In the genomic region with DNA sequence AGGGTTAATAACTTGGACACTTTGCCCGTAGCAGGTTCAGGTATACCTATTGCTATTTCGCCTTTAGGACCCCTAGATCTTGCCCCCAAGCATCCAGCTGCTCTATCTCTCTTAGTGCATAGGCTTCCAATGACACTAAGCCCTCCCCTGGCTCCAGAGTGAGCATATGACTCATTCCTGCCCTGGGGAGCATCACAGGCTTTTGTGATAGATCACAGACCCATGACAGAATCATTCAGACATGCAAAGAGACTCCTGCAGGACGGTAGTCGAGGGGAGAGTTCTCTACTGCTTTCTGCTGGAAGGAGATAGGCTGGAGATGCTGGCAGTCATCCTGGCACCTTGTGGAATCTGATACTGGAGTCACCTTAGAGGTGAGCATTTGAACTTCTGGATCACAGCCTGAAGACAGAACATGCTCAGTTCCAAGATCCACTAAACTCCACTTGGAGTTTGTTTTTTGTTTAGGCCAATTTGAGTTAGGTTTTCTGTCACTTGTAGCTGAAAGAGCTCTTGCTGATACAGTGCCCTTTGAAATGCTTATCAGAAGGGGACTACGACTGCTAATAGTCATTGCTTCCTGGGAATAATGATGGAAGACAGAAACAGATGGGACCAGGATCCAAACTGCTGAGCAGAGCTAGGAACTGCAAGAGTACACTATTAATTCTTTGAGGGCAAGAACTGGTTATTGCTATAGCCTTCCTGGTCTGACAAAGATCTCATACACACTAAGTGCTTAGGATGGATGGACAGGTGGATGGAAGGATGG, we compare ENCODE assay signal across 8 cellular contexts. TPM values are rescaled to one million over a fixed set of nuclear protein-coding genes. Genes with fewer than 3 reads are reported as not detected.
DNase-seq lines count a peak whose midpoint lies in the region; ATAC-seq and TF ChIP-seq lines count a peak whose summit lies in the region.

No MANE protein-coding gene starts in this region.

- H3K36me3 ChIP-seq in GM23338 (ENCODE audit: insufficient read depth) (no peaks in the 10 kb centered on the region), Karpas-422 (ENCODE audit: insufficient read depth, low read length) (no peaks in the 10 kb centered on the region)

- H3K27me3 Mint-ChIP-seq in GM23338 (ENCODE audit: insufficient read depth, low read depth, poor library complexity) = no peaks in the 10 kb centered on the region

- no peaks in the 10 kb centered on the region for H3K27me3 ChIP-seq in GM23338 (ENCODE audit: insufficient read depth)
- no peaks in the 10 kb centered on the region for H3K27me3 ChIP-seq in Karpas-422 (ENCODE audit: low read length)

- H3K9me3 Mint-ChIP-seq in GM23338 = no peaks in the 10 kb centered on the region; the same call in 2 of the 3 replicates

- H3K4me2 ChIP-seq in GM23338 (peak overlapping the region; percentile 30), Karpas-422 (ENCODE audit: low read depth, low read length, poor library complexity, severe bottlenecking) (peak overlapping the region; percentile 33)

- H3F3A ChIP-seq in GM23338 (replicated peaks; ENCODE audit: low read depth) = no peaks in the 10 kb centered on the region

- H3K9me2 ChIP-seq in GM23338 (ENCODE audit: insufficient read depth) (no peaks in the 10 kb centered on the region), Karpas-422 (replicated peaks; ENCODE audit: insufficient read depth, low read length) (no peaks in the 10 kb centered on the region)

- no peaks in the 10 kb centered on the region for H4K20me1 ChIP-seq in GM23338 (replicated peaks; ENCODE audit: insufficient read depth)
- H4K20me1 ChIP-seq in Karpas-422 (ENCODE audit: insufficient read depth, low read depth, low read length) = peaks cover 18% of the 10 kb centered on the region

- ATAC-seq in GM23338 = peak; percentile 99
- ATAC-seq in sciatic nerve = peak; percentile 85

- intact Hi-C loops in head of caudate nucleus (cut with DNase I) = no loop called here
- intact Hi-C loops in sciatic nerve (cut with DNase I) = no loop called here

- no peaks in the 10 kb centered on the region; the same call in 2 of the 3 replicates for H3K36me3 Mint-ChIP-seq in GM23338 (ENCODE audit: low read depth)

- no peak for TF ChIP-seq CTCF in GM23338 (conservative IDR thresholded peaks at IDR 0.05; ENCODE audit: low read depth in 2 of 2)

- H2AFZ ChIP-seq in GM23338 (no peak overlapping the region), Karpas-422 (ENCODE audit: low read length) (no peak overlapping the region)

- H3K9ac ChIP-seq in Karpas-422 (ENCODE audit: low read length) = no peak overlapping the region

- no peaks in the 10 kb centered on the region for H3K79me2 ChIP-seq in GM23338 (replicated peaks; ENCODE audit: insufficient read depth)
- H3K79me2 ChIP-seq in Karpas-422 (ENCODE audit: low read length) = no peaks in the 10 kb centered on the region

- no peak overlapping the region for H3K27ac ChIP-seq in GM23338 (ENCODE audit: low read depth)
- no peak overlapping the region for H3K27ac ChIP-seq in Karpas-422 (ENCODE audit: low read length)

- H3K4me1 ChIP-seq in GM23338 (ENCODE audit: insufficient read depth) = peaks cover 13% of the 10 kb centered on the region; the same call in 1 of the 2 replicates
- peaks cover 32% of the 10 kb centered on the region for H3K4me1 ChIP-seq in Karpas-422 (ENCODE audit: low read length)

- no peak overlapping the region; the same call in 1 of the 2 replicates for H3K27ac Mint-ChIP-seq in GM23338

- peak overlapping the region; percentile 30; the same call in 2 of the 3 replicates for H3K4me3 Mint-ChIP-seq in GM23338

- H3K4me3 ChIP-seq in GM23338 = no peak overlapping the region
- H3K4me3 ChIP-seq in Karpas-422 (ENCODE audit: low read length) = no peak overlapping the region

- DNase-seq in NCI-H2227 (lab: John Stamatoyannopoulos, UW; ENCODE audit: unreplicated experiment) (peak; percentile 10), NCI-H2227 treated with DMSO at 0.1 percent for 48 hours (lab: John Stamatoyannopoulos, UW) (no peak), GM23338 (ENCODE audit: low spot score) (peak; percentile 83), Karpas-422 (peak; percentile 74), head of caudate nucleus (peak in 25 of 42 donors; percentile 19 to 77 (median 45)), sciatic nerve (ENCODE audit: low spot score) (no peak), NOMO-1 (lab: John Stamatoyannopoulos, UW; ENCODE audit: unreplicated experiment in 2 of 2) (no peak)
- peak; percentile 45 to 48 for DNase-seq in activated CD4-positive, alpha-beta T cell treated with anti-CD3 and anti-CD28 coated beads, Interleukin-2, amount 50 U/mL, for 4 hours

- H3K9me3 ChIP-seq in Karpas-422 (ENCODE audit: low read length) = no peaks in the 10 kb centered on the region

- peaks cover 35% of the 10 kb centered on the region for H3K4me1 Mint-ChIP-seq in GM23338

TF ChIP-seq in GM23338, 12 proteins besides CTCF, POLR2A, EP300 and RAD21 (continues in another document):
- no peak for TF ChIP-seq JUNB (IDR thresholded peaks at IDR 0.05; ENCODE audit: unreplicated experiment)
- no peak for TF ChIP-seq ZNF331 (CRISPR knock-in tag; IDR thresholded peaks at IDR 0.05; ENCODE audit: low read depth)
- TF ChIP-seq ZNF114 (CRISPR knock-in tag; IDR thresholded peaks at IDR 0.05) = no peak
- TF ChIP-seq CREB1 (CRISPR knock-in tag; IDR thresholded peaks at IDR 0.05; ENCODE audit: low read depth) = peak; percentile 37; the same call in 1 of the 2 replicates
- no peak for TF ChIP-seq STAT1 (IDR thresholded peaks at IDR 0.05; ENCODE audit: unreplicated experiment)
- TF ChIP-seq, protein P1, sequence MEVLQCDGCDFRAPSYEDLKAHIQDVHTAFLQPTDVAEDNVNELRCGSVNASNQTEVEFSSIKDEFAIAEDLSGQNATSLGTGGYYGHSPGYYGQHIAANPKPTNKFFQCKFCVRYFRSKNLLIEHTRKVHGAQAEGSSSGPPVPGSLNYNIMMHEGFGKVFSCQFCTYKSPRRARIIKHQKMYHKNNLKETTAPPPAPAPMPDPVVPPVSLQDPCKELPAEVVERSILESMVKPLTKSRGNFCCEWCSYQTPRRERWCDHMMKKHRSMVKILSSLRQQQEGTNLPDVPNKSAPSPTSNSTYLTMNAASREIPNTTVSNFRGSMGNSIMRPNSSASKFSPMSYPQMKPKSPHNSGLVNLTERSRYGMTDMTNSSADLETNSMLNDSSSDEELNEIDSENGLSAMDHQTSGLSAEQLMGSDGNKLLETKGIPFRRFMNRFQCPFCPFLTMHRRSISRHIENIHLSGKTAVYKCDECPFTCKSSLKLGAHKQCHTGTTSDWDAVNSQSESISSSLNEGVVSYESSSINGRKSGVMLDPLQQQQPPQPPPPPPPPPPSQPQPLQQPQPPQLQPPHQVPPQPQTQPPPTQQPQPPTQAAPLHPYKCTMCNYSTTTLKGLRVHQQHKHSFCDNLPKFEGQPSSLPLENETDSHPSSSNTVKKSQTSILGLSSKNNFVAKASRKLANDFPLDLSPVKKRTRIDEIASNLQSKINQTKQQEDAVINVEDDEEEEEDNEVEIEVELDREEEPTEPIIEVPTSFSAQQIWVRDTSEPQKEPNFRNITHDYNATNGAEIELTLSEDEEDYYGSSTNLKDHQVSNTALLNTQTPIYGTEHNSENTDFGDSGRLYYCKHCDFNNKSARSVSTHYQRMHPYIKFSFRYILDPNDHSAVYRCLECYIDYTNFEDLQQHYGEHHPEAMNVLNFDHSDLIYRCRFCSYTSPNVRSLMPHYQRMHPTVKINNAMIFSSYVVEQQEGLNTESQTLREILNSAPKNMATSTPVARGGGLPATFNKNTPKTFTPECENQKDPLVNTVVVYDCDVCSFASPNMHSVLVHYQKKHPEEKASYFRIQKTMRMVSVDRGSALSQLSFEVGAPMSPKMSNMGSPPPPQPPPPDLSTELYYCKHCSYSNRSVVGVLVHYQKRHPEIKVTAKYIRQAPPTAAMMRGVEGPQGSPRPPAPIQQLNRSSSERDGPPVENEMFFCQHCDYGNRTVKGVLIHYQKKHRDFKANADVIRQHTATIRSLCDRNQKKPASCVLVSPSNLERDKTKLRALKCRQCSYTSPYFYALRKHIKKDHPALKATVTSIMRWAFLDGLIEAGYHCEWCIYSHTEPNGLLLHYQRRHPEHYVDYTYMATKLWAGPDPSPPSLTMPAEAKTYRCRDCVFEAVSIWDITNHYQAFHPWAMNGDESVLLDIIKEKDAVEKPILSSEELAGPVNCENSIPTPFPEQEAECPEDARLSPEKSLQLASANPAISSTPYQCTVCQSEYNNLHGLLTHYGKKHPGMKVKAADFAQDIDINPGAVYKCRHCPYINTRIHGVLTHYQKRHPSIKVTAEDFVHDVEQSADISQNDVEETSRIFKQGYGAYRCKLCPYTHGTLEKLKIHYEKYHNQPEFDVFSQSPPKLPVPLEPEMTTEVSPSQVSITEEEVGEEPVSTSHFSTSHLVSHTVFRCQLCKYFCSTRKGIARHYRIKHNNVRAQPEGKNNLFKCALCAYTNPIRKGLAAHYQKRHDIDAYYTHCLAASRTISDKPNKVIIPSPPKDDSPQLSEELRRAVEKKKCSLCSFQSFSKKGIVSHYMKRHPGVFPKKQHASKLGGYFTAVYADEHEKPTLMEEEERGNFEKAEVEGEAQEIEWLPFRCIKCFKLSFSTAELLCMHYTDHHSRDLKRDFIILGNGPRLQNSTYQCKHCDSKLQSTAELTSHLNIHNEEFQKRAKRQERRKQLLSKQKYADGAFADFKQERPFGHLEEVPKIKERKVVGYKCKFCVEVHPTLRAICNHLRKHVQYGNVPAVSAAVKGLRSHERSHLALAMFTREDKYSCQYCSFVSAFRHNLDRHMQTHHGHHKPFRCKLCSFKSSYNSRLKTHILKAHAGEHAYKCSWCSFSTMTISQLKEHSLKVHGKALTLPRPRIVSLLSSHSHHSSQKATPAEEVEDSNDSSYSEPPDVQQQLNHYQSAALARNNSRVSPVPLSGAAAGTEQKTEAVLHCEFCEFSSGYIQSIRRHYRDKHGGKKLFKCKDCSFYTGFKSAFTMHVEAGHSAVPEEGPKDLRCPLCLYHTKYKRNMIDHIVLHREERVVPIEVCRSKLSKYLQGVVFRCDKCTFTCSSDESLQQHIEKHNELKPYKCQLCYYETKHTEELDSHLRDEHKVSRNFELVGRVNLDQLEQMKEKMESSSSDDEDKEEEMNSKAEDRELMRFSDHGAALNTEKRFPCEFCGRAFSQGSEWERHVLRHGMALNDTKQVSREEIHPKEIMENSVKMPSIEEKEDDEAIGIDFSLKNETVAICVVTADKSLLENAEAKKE (CRISPR knock-in tag; IDR thresholded peaks at IDR 0.05) = 0 out of 2 replicates have a peak, but pooled peaks have one; percentile 12

RNA-seq across cellular contexts. Expression of a gene that starts 11.0 kb away (rescaled TPM):
- total RNA-seq in GM23338 (2014; rRNA removed; shearing (Covaris generic)) = 5.4 and 7.2 TPM in 2 replicates
- polyA plus RNA-seq in GM23338 (2016; fragmentation: Nextera tagmentation; extraction: Ambion mirVana) = 5.1 and 5.9 TPM in 2 replicates
- 3.4 and 5.4 TPM in 2 replicates for total RNA-seq in Karpas-422 (2014; rRNA removed; shearing (Covaris generic); ENCODE audit: low replicate concordance)
- 15.7 TPM for total RNA-seq in sciatic nerve

RNA-seq across cellular contexts. Expression of a gene that starts 24.9 kb away (rescaled TPM):
- total RNA-seq in GM23338 (2014; rRNA removed; shearing (Covaris generic)) = 5.9 and 7.4 TPM in 2 replicates
- polyA plus RNA-seq in GM23338 (2016; fragmentation: Nextera tagmentation; extraction: Ambion mirVana) = 2.8 and 3.0 TPM in 2 replicates
- total RNA-seq in Karpas-422 (2014; rRNA removed; shearing (Covaris generic); ENCODE audit: low replicate concordance) = 0.72 and 2.6 TPM in 2 replicates
- 148 TPM for total RNA-seq in sciatic nerve

RNA-seq across cellular contexts. Expression of a gene that starts 45.2 kb away (rescaled TPM):
- 44.2 and 46.2 TPM in 2 replicates for total RNA-seq in GM23338 (2014; rRNA removed; shearing (Covaris generic))
- 83.9 and 99.5 TPM in 2 replicates for polyA plus RNA-seq in GM23338 (2016; fragmentation: Nextera tagmentation; extraction: Ambion mirVana)
- total RNA-seq in Karpas-422 (2014; rRNA removed; shearing (Covaris generic); ENCODE audit: low replicate concordance) = not detected in 2 replicates
- total RNA-seq in sciatic nerve = 0.13 TPM

Comparison
In these comparisons a context has a peak if more than half of its experiments do, and no peak if none do; other contexts are left out.
1. DNase-seq: peak in NCI-H2227 (single experiment), GM23338 (single experiment), Karpas-422 (single experiment), activated CD4-positive, alpha-beta T cell treated with anti-CD3 and anti-CD28 coated beads, Interleukin-2, amount 50 U/mL, for 4 hours (2 of 2) and head of caudate nucleus (25 of 42); none in NCI-H2227 treated with DMSO at 0.1 percent for 48 hours (single experiment), sciatic nerve (single experiment) and NOMO-1 (0 of 2).
2. RNA of a gene that starts 24.9 kb away (total RNA-seq): 148 TPM in sciatic nerve (single experiment); 5.9 to 7.4 TPM in GM23338 and 0.72 to 2.6 TPM in Karpas-422; every median in the first group is over 10 times any median in the second.
3. RNA of a gene that starts 45.2 kb away (total RNA-seq): 44.2 to 46.2 TPM in GM23338; 0.13 TPM in sciatic nerve (single experiment) and not detected in Karpas-422; every median in the first group is over 10 times any median in the second.